In genomic region chr20:50799176-50799889, GRCh38 we compare ENCODE assay signal across 17 cellular contexts. TPM values are rescaled to one million over a fixed set of nuclear protein-coding genes. Genes with fewer than 3 reads are reported as not detected.
DNase-seq lines count a peak whose midpoint lies in the region; ATAC-seq and TF ChIP-seq lines count a peak whose summit lies in the region.
"Had no signal": no experiment of that assay in that cellular context is flagged by ENCODE, and none has a peak within 500 bp of the region (broad histone marks: within the 10 kb centered on the region; RNA-seq: fewer than 3 reads in every experiment).

No MANE protein-coding gene starts in this region.

- peak overlapping the region; percentile 50 for H3K27ac Mint-ChIP-seq in activated naive CD8-positive, alpha-beta T cell treated with anti-CD3 and anti-CD28 coated beads, Interleukin-2, amount 50 U/mL, for 24 hours

- no peaks in the 10 kb centered on the region for H3K9me3 Mint-ChIP-seq in activated naive CD8-positive, alpha-beta T cell treated with anti-CD3 and anti-CD28 coated beads, Interleukin-2, amount 50 U/mL, for 24 hours
- H3K9me3 Mint-ChIP-seq: central memory CD8-positive, alpha-beta T cell had no signal

- H3K4me3 Mint-ChIP-seq in activated naive CD8-positive, alpha-beta T cell treated with anti-CD3 and anti-CD28 coated beads, Interleukin-2, amount 50 U/mL, for 24 hours = no peak overlapping the region
- H3K4me3 Mint-ChIP-seq: activated naive CD8-positive, alpha-beta T cell; central memory CD8-positive, alpha-beta T cell had no signal

- H3K4me1 Mint-ChIP-seq in activated naive CD8-positive, alpha-beta T cell treated with anti-CD3 and anti-CD28 coated beads, Interleukin-2, amount 50 U/mL, for 24 hours = peaks cover 28% of the 10 kb centered on the region

- intact Hi-C loops in posterior vena cava (cut with DNase I) = no loop called here

- ATAC-seq in GM21529 (IDR thresholded peaks at IDR 0.05; ENCODE audit: unreplicated experiment) (peak; percentile 27), GM19023 (IDR thresholded peaks at IDR 0.05; ENCODE audit: unreplicated experiment) (no peak), HG02763 (IDR thresholded peaks at IDR 0.05; ENCODE audit: unreplicated experiment) (no peak), HG02571 (IDR thresholded peaks at IDR 0.05; ENCODE audit: unreplicated experiment) (no peak)
- no peak for ATAC-seq in activated naive CD8-positive, alpha-beta T cell treated with anti-CD3 and anti-CD28 coated beads, Interleukin-2, amount 50 U/mL, for 24 hours
- ATAC-seq: HepG2 had no signal

- peaks cover 3% of the 10 kb centered on the region for H3K36me3 Mint-ChIP-seq in activated naive CD8-positive, alpha-beta T cell treated with anti-CD3 and anti-CD28 coated beads, Interleukin-2, amount 50 U/mL, for 24 hours (ENCODE audit: low read depth)
- H3K36me3 Mint-ChIP-seq: activated naive CD8-positive, alpha-beta T cell had no signal

- no peaks in the 10 kb centered on the region for H3K27me3 Mint-ChIP-seq in activated naive CD8-positive, alpha-beta T cell treated with anti-CD3 and anti-CD28 coated beads, Interleukin-2, amount 50 U/mL, for 24 hours
- H3K27me3 Mint-ChIP-seq: activated naive CD8-positive, alpha-beta T cell; central memory CD8-positive, alpha-beta T cell had no signal

- H3K4me3 ChIP-seq in GM12864 (ENCODE audit: low read depth, low read length) = peak overlapping the region; percentile 28
- H3K4me3 ChIP-seq: mucosa of descending colon, tibial artery had no signal

- TF ChIP-seq CTCF in GM12864 (IDR thresholded peaks at IDR 0.05; ENCODE audit: low read depth, low read length, missing control alignments) = no peak

- DNase-seq in GM12864 (ENCODE audit: low read depth) = no peak
- DNase-seq in activated naive CD8-positive, alpha-beta T cell treated with anti-CD3 and anti-CD28 coated beads, Interleukin-2, amount 50 U/mL, for 24 hours = no peak
- peak; percentile 34 for DNase-seq in posterior vena cava (ENCODE audit: low spot score)
- no peak for DNase-seq in stimulated activated naive CD4-positive, alpha-beta T cell (lab: John Stamatoyannopoulos, UW)
- DNase-seq: head of caudate nucleus; mucosa of descending colon; OCI-M1; SK-N-SH; stimulated activated CD4-positive, alpha-beta T cell treated with anti-CD3 and anti-CD28 coated beads, Interleukin-12 subunit alpha, Interleukin-12 subunit beta, amount 100 ng/mL, for 4 hours; tibial artery had no signal

RNA-seq across cellular contexts. Expression of gene BCAS4, which starts 4.5 kb away (rescaled TPM):
- 1 to 10 TPM; 2.1 to 2.7 TPM for total RNA-seq in posterior vena cava
